9 cellular contexts compared by ENCODE assay signal in genomic region chr11:34680918-34681554, GRCh38.
DNase-seq lines count a peak whose midpoint lies in the region; ATAC-seq and TF ChIP-seq lines count a peak whose summit lies in the region.
"Had no signal": no experiment of that assay in that cellular context is flagged by ENCODE, and none has a peak within 500 bp of the region (broad histone marks: within the 10 kb centered on the region; RNA-seq: fewer than 3 reads in every experiment).

No MANE protein-coding gene starts in this region.

- no peak overlapping the region for H2AK5ac ChIP-seq in mesendoderm (ENCODE audit: low read length)

- no peak overlapping the region for H3K4me2 ChIP-seq in mesendoderm (ENCODE audit: low read length)

- H3K36me3 ChIP-seq in mesendoderm (ENCODE audit: control insufficient read depth, insufficient read depth, low read length), result no peaks in the 10 kb centered on the region

- H3K4me3 ChIP-seq in cardiac fibroblast (replicated peaks in 1 of 2; ENCODE audit: low read depth in 2 of 2, low read length in 2 of 2) (no peak overlapping the region), mesendoderm (ENCODE audit: low read length) (no peak overlapping the region)

- ATAC-seq in GM19324 (IDR thresholded peaks at IDR 0.05; ENCODE audit: low FRiP score, unreplicated experiment) (no peak), GM21447 (IDR thresholded peaks at IDR 0.05; ENCODE audit: unreplicated experiment) (no peak)

- H3K23ac ChIP-seq in mesendoderm (ENCODE audit: low read length), result no peak overlapping the region

- H3K79me2 ChIP-seq in mesendoderm (ENCODE audit: control insufficient read depth, insufficient read depth, low read length), result no peaks in the 10 kb centered on the region

- no peak overlapping the region for H2BK15ac ChIP-seq in mesendoderm (replicated peaks; ENCODE audit: low read depth)

- H3K27me3 ChIP-seq in mesendoderm (ENCODE audit: insufficient read depth, low read length, poor library complexity), result no peaks in the 10 kb centered on the region

- no peak overlapping the region for H2BK5ac ChIP-seq in mesendoderm (ENCODE audit: low read length)

- H3K79me1 ChIP-seq in mesendoderm (ENCODE audit: low read length), result no peaks in the 10 kb centered on the region

- WGBS in mesendoderm (ENCODE audit: extremely low coverage, insufficient coverage, low lambda C conversion rate), result no CpG with 5 or more reads among the region's 5 CpGs

- no peak overlapping the region for H3K4ac ChIP-seq in mesendoderm (ENCODE audit: low read depth, low read length)

- H3K18ac ChIP-seq in mesendoderm (ENCODE audit: low read length), result no peak overlapping the region

- H2BK120ac ChIP-seq in mesendoderm (ENCODE audit: low read depth, low read length), result no peak overlapping the region

- H4K5ac ChIP-seq in mesendoderm (ENCODE audit: low read length), result no peak overlapping the region

- H3K56ac ChIP-seq in mesendoderm (ENCODE audit: low read length), result no peak overlapping the region

- no peak overlapping the region for H4K8ac ChIP-seq in mesendoderm (ENCODE audit: low read depth, low read length)

- H3K4me1 ChIP-seq in mesendoderm (ENCODE audit: control insufficient read depth, low read depth, low read length), result no peaks in the 10 kb centered on the region

- DNase-seq in Daoy (ENCODE audit: low read depth) (peak; percentile 81), NCI-H2029 (lab: John Stamatoyannopoulos, UW) (peak; percentile 66), cardiac fibroblast (ENCODE audit: low read depth in 2 of 2) (peak; percentile 22 to 86), mesendoderm (peak; percentile 61), NCI-H524 treated with DMSO at 0.1 percent for 48 hours (lab: John Stamatoyannopoulos, UW) (no peak), NCI-H1048 (lab: John Stamatoyannopoulos, UW) (no peak)
- DNase-seq: activated CD4-positive, alpha-beta T cell treated with anti-CD3 and anti-CD28 coated beads for 48 hours had no signal

- TF ChIP-seq CTCF in cardiac fibroblast (IDR thresholded peaks at IDR 0.05; ENCODE audit: low read depth, low read length), result no peak

- no peak overlapping the region for H3K9ac ChIP-seq in mesendoderm (ENCODE audit: low read length)

- no peak overlapping the region for H3K27ac ChIP-seq in mesendoderm (ENCODE audit: low read depth, low read length)

Comparison
In these comparisons a context has a peak if more than half of its experiments do, and no peak if none do; other contexts are left out.
1. DNase-seq: peak in Daoy (single experiment), NCI-H2029 (single experiment), cardiac fibroblast (2 of 2) and mesendoderm (single experiment); none in NCI-H524 treated with DMSO at 0.1 percent for 48 hours (single experiment) and NCI-H1048 (single experiment).